ENCODE assay signal across 23 cellular contexts in genomic region chr11:78958444-78958843, GRCh38.
"Had no signal": no experiment of that assay in that cellular context is flagged by ENCODE, and none has a peak within 500 bp of the region (broad histone marks: within the 10 kb centered on the region; RNA-seq: fewer than 3 reads in every experiment).

No MANE protein-coding gene starts in this region.

- H3K36me3 Mint-ChIP-seq: activated naive CD4-positive, alpha-beta T cell treated with anti-CD3 and anti-CD28 coated beads, Interleukin-2, amount 50 U/mL, for 72 hours had no signal

- DNase-seq: activated CD4-positive, alpha-beta T cell treated with anti-CD3 and anti-CD28 coated beads for 4 hours; activated CD8-positive, alpha-beta memory T cell treated with anti-CD3 and anti-CD28 coated beads, Interleukin-2, amount 50 U/mL, for 4 hours; activated CD8-positive, alpha-beta T cell treated with anti-CD3 and anti-CD28 coated beads for 36 hours; activated effector memory CD4-positive, alpha-beta T cell treated with anti-CD3 and anti-CD28 coated beads, Interleukin-2, amount 50 U/mL, for 16 hours; activated naive CD4-positive, alpha-beta T cell treated with Interleukin-2 at 50 U/mL for 16 hours; activated naive CD8-positive, alpha-beta T cell treated with anti-CD3 and anti-CD28 coated beads, Interleukin-2, amount 50 U/mL, for 24 hours; amniotic stem cell; body of pancreas; Karpas-422; MM.1S; NCI-H1105; NCI-H1436 treated with DMSO at 0.1 percent for 48 hours; NCI-H187; NCI-H2081; NCI-H510A treated with DMSO at 0.1 percent for 48 hours; PC-9; SIG-M5; T-helper 1 cell; WERI-Rb-1 had no signal

- H3K36me3 ChIP-seq: ascending aorta, WERI-Rb-1 had no signal

- H3K9me3 ChIP-seq: ascending aorta, body of pancreas had no signal

- H3K27ac Mint-ChIP-seq: activated CD8-positive, alpha-beta T cell treated with anti-CD3 and anti-CD28 coated beads for 36 hours; activated naive CD4-positive, alpha-beta T cell treated with anti-CD3 and anti-CD28 coated beads, Interleukin-2, amount 50 U/mL, for 72 hours; activated naive CD8-positive, alpha-beta T cell treated with anti-CD3 and anti-CD28 coated beads, Interleukin-2, amount 50 U/mL, for 24 hours had no signal

- H3K27ac ChIP-seq: ascending aorta, body of pancreas, PC-9, WERI-Rb-1 had no signal

- H2AFZ ChIP-seq: PC-9 had no signal

- H3K4me3 Mint-ChIP-seq: activated CD8-positive, alpha-beta T cell treated with anti-CD3 and anti-CD28 coated beads for 36 hours; activated naive CD8-positive, alpha-beta T cell treated with anti-CD3 and anti-CD28 coated beads, Interleukin-2, amount 50 U/mL, for 24 hours; central memory CD8-positive, alpha-beta T cell had no signal

- H3K4me2 ChIP-seq: PC-9 had no signal

- H3K4me3 ChIP-seq: ascending aorta, body of pancreas, K562, PC-9 had no signal

- H3K27me3 ChIP-seq: ascending aorta had no signal

- H3K9me3 Mint-ChIP-seq: activated CD8-positive, alpha-beta T cell treated with anti-CD3 and anti-CD28 coated beads for 36 hours; activated naive CD4-positive, alpha-beta T cell treated with anti-CD3 and anti-CD28 coated beads, Interleukin-2, amount 50 U/mL, for 72 hours; activated naive CD8-positive, alpha-beta T cell treated with anti-CD3 and anti-CD28 coated beads, Interleukin-2, amount 50 U/mL, for 24 hours; central memory CD8-positive, alpha-beta T cell had no signal

- H3K4me1 Mint-ChIP-seq: activated naive CD8-positive, alpha-beta T cell treated with anti-CD3 and anti-CD28 coated beads, Interleukin-2, amount 50 U/mL, for 24 hours; central memory CD8-positive, alpha-beta T cell had no signal
